In genomic region chr17:7858487-7858832, GRCh38 we compare ENCODE assay signal across 8 cellular contexts. TPM values are rescaled to one million over a fixed set of nuclear protein-coding genes. Genes with fewer than 3 reads are reported as not detected.
DNase-seq lines count a peak whose midpoint lies in the region; ATAC-seq and TF ChIP-seq lines count a peak whose summit lies in the region.

No MANE protein-coding gene starts in this region.

- no peaks in the 10 kb centered on the region for H3K9me3 Mint-ChIP-seq in activated CD4-positive, alpha-beta T cell treated with anti-CD3 and anti-CD28 coated beads, Interleukin-2, amount 10 ng/mL, durations not matched to agents 24 days and 14 days
- H3K9me3 Mint-ChIP-seq in progenitor cell of endocrine pancreas (ENCODE audit: low read depth): no peaks in the 10 kb centered on the region
- no peaks in the 10 kb centered on the region for H3K9me3 Mint-ChIP-seq in T-helper 2 cell treated with Interferon-gamma antibody and Interleukin-4, amounts not matched to agents 5 μg/mL and 100 μg/mL, for 36 hours

- H3K27ac ChIP-seq in gastroesophageal sphincter: peak overlapping the region; percentile 73 to 96 (median 92)

- TF ChIP-seq CTCF in gastroesophageal sphincter (IDR thresholded peaks at IDR 0.05): peak in 3 of 4 experiments; percentile 46 to 72 (median 58)
- peak; percentile 57 for TF ChIP-seq CTCF in progenitor cell of endocrine pancreas (IDR thresholded peaks at IDR 0.05; ENCODE audit: unreplicated experiment)

- in situ Hi-C loops in KBM-7 (cut with MboI; ENCODE audit: low pct_unique_long_range_greater_than_20kb, low sequenced_read_pairs): no loop called here

- peaks cover 3 to 57% (median 23%) of the 10 kb centered on the region in 3 donors for H3K4me1 ChIP-seq in gastroesophageal sphincter

- no peaks in the 10 kb centered on the region for H3K9me3 ChIP-seq in gastroesophageal sphincter

- no peak for TF ChIP-seq POLR2A in gastroesophageal sphincter (IDR thresholded peaks at IDR 0.05)

- peaks cover 18% of the 10 kb centered on the region for H3K4me1 Mint-ChIP-seq in activated CD4-positive, alpha-beta T cell treated with anti-CD3 and anti-CD28 coated beads, Interleukin-2, amount 10 ng/mL, durations not matched to agents 24 days and 14 days
- H3K4me1 Mint-ChIP-seq in progenitor cell of endocrine pancreas (ENCODE audit: low read depth): peaks cover 14% of the 10 kb centered on the region
- H3K4me1 Mint-ChIP-seq in T-helper 2 cell treated with Interferon-gamma antibody and Interleukin-4, amounts not matched to agents 5 μg/mL and 100 μg/mL, for 36 hours (ENCODE audit: low read depth): peaks cover 13% of the 10 kb centered on the region

- H3K4me3 ChIP-seq in gastroesophageal sphincter: peak overlapping the region; percentile 57 to 86

- intact Hi-C loops in activated CD4-positive, alpha-beta T cell treated with anti-CD3 and anti-CD28 coated beads, Interleukin-2, amount 10 ng/mL, durations not matched to agents 24 days and 14 days (cut with micrococcal nuclease): loop anchor here (10.0 kb wide), 1 partner anchor 114 kb away; no protein-coding TSS in a partner anchor

- no peak for TF ChIP-seq EP300 in gastroesophageal sphincter (IDR thresholded peaks at IDR 0.05)

- H3K27me3 Mint-ChIP-seq in activated CD4-positive, alpha-beta T cell treated with anti-CD3 and anti-CD28 coated beads, Interleukin-2, amount 10 ng/mL, durations not matched to agents 24 days and 14 days: no peaks in the 10 kb centered on the region
- H3K27me3 Mint-ChIP-seq in progenitor cell of endocrine pancreas: no peaks in the 10 kb centered on the region
- H3K27me3 Mint-ChIP-seq in T-helper 2 cell treated with Interferon-gamma antibody and Interleukin-4, amounts not matched to agents 5 μg/mL and 100 μg/mL, for 36 hours (ENCODE audit: low read depth): no peaks in the 10 kb centered on the region

- ATAC-seq in gastroesophageal sphincter (no peak), HG02970 (IDR thresholded peaks at IDR 0.05; ENCODE audit: low FRiP score, unreplicated experiment) (no peak)

- H3K36me3 ChIP-seq in gastroesophageal sphincter: peaks cover 0 to 42% of the 10 kb centered on the region in 2 donors

- peak; percentile 36 for DNase-seq in DMS114 treated with DMSO at 0.1 percent for 48 hours (lab: John Stamatoyannopoulos, UW; ENCODE audit: unreplicated experiment)
- DNase-seq in KBM-7: peak; percentile 75
- DNase-seq in activated CD4-positive, alpha-beta T cell treated with anti-CD3 and anti-CD28 coated beads, Interleukin-2, amount 10 ng/mL, durations not matched to agents 24 days and 14 days: peak; percentile 72
- no peak for DNase-seq in progenitor cell of endocrine pancreas (ENCODE audit: low spot score, unreplicated experiment)
- DNase-seq in NCI-H226: no peak
- no peak for DNase-seq in T-helper 2 cell treated with Interferon-gamma antibody and Interleukin-4, amounts not matched to agents 5 μg/mL and 100 μg/mL, for 36 hours (ENCODE audit: low spot score)

- peaks cover 46% of the 10 kb centered on the region for H3K36me3 Mint-ChIP-seq in activated CD4-positive, alpha-beta T cell treated with anti-CD3 and anti-CD28 coated beads, Interleukin-2, amount 10 ng/mL, durations not matched to agents 24 days and 14 days (ENCODE audit: low read depth)
- H3K36me3 Mint-ChIP-seq in progenitor cell of endocrine pancreas (ENCODE audit: insufficient read depth): peaks cover 21% of the 10 kb centered on the region
- peaks cover 15% of the 10 kb centered on the region for H3K36me3 Mint-ChIP-seq in T-helper 2 cell treated with Interferon-gamma antibody and Interleukin-4, amounts not matched to agents 5 μg/mL and 100 μg/mL, for 36 hours (ENCODE audit: low read depth)

- H3K4me3 Mint-ChIP-seq in activated CD4-positive, alpha-beta T cell treated with anti-CD3 and anti-CD28 coated beads, Interleukin-2, amount 10 ng/mL, durations not matched to agents 24 days and 14 days: no peak overlapping the region
- H3K4me3 Mint-ChIP-seq in progenitor cell of endocrine pancreas (ENCODE audit: low read depth): no peak overlapping the region
- no peak overlapping the region for H3K4me3 Mint-ChIP-seq in T-helper 2 cell treated with Interferon-gamma antibody and Interleukin-4, amounts not matched to agents 5 μg/mL and 100 μg/mL, for 36 hours

- H3K27me3 ChIP-seq in gastroesophageal sphincter: no peaks in the 10 kb centered on the region

- H3K27ac Mint-ChIP-seq in activated CD4-positive, alpha-beta T cell treated with anti-CD3 and anti-CD28 coated beads, Interleukin-2, amount 10 ng/mL, durations not matched to agents 24 days and 14 days: no peak overlapping the region
- no peak overlapping the region for H3K27ac Mint-ChIP-seq in progenitor cell of endocrine pancreas
- no peak overlapping the region for H3K27ac Mint-ChIP-seq in T-helper 2 cell treated with Interferon-gamma antibody and Interleukin-4, amounts not matched to agents 5 μg/mL and 100 μg/mL, for 36 hours

- WGBS in gastroesophageal sphincter (ENCODE audit: low coverage in 1 of 2), 2 donors: 27% methylated on average over 6 of the region's 20 CpGs; no CpG with 5 or more reads in 1 of the 2 donors

RNA-seq across cellular contexts. Expression of gene CYB5D1, which starts 0.7 kb away (rescaled TPM):
- 12.7 and 14.0 TPM in 2 replicates for total RNA-seq in activated CD4-positive, alpha-beta T cell treated with anti-CD3 and anti-CD28 coated beads, Interleukin-2, amount 10 ng/mL, durations not matched to agents 24 days and 14 days
- total RNA-seq in gastroesophageal sphincter: 10 to 100 TPM; 12.0 to 18.7 (median 13.7) TPM
- total RNA-seq in progenitor cell of endocrine pancreas: 16.3 and 18.2 TPM in 2 replicates

RNA-seq across cellular contexts. Expression of gene NAA38, which starts 1.1 kb away (rescaled TPM):
- total RNA-seq in activated CD4-positive, alpha-beta T cell treated with anti-CD3 and anti-CD28 coated beads, Interleukin-2, amount 10 ng/mL, durations not matched to agents 24 days and 14 days: 45.2 and 47.5 TPM in 2 replicates
- total RNA-seq in gastroesophageal sphincter (10 to 100 TPM; 60.5 to 84.7 (median 69.8) TPM), progenitor cell of endocrine pancreas (63.4 and 70.0 TPM in 2 replicates)

RNA-seq across cellular contexts. Expression of gene TMEM88, which starts 3.6 kb away (rescaled TPM):
- total RNA-seq in activated CD4-positive, alpha-beta T cell treated with anti-CD3 and anti-CD28 coated beads, Interleukin-2, amount 10 ng/mL, durations not matched to agents 24 days and 14 days: 6.1 and 7.1 TPM in 2 replicates
- total RNA-seq in gastroesophageal sphincter: 10 to 100 TPM in 3 of 4 donors, 1 to 10 TPM in 1; 6.5 to 41.6 (median 29.6) TPM
- total RNA-seq in progenitor cell of endocrine pancreas: 11.3 and 15.8 TPM in 2 replicates

RNA-seq across cellular contexts. Expression of gene KDM6B, which starts 24.4 kb away (rescaled TPM):
- 121 and 128 TPM in 2 replicates for total RNA-seq in activated CD4-positive, alpha-beta T cell treated with anti-CD3 and anti-CD28 coated beads, Interleukin-2, amount 10 ng/mL, durations not matched to agents 24 days and 14 days
- total RNA-seq in gastroesophageal sphincter (10 to 100 TPM in 3 of 4 donors, 1 to 10 TPM in 1; 5.7 to 16.2 (median 15.6) TPM), progenitor cell of endocrine pancreas (110 and 117 TPM in 2 replicates)

RNA-seq across cellular contexts. Expression of gene CHD3, which starts 30.1 kb away (rescaled TPM):
- total RNA-seq in activated CD4-positive, alpha-beta T cell treated with anti-CD3 and anti-CD28 coated beads, Interleukin-2, amount 10 ng/mL, durations not matched to agents 24 days and 14 days: 152 and 158 TPM in 2 replicates
- total RNA-seq in gastroesophageal sphincter (100 to 1,000 TPM in 3 of 4 donors, 10 to 100 TPM in 1; 56.7 to 134 (median 120) TPM), progenitor cell of endocrine pancreas (112 and 119 TPM in 2 replicates)

Comparison
In these comparisons a context has a peak if more than half of its experiments do, and no peak if none do; other contexts are left out.
1. DNase-seq: peak in DMS114 treated with DMSO at 0.1 percent for 48 hours (single experiment), KBM-7 (single experiment) and activated CD4-positive, alpha-beta T cell treated with anti-CD3 and anti-CD28 coated beads, Interleukin-2, amount 10 ng/mL, durations not matched to agents 24 days and 14 days (single experiment); none in progenitor cell of endocrine pancreas (single experiment), NCI-H226 (single experiment) and T-helper 2 cell treated with Interferon-gamma antibody and Interleukin-4, amounts not matched to agents 5 μg/mL and 100 μg/mL, for 36 hours (single experiment).